Comparison of ENCODE assay signal across 10 cellular contexts in the genomic region with DNA sequence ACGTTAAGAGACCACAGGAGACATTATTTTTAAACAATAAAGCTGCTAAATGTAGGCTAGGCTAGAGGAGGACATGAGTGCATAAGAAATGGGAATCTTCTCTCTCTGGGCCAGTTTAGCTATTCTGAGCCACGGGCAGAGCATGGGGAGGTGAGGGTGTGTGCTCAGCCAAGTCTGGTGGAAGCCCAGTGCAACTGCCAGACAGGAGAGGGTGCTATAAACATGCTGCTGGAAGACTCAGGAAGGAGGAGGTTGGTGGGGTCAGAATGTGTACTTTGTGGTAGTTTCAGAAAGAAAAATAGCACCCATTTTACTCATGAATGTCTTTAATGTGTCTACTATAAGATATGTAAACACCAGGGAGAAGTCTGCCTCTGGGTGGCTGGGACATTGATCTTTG. TPM values are rescaled to one million over a fixed set of nuclear protein-coding genes. Genes with fewer than 3 reads are reported as not detected.
A peak's percentile ranks its signal among the peaks of the same experiment; 100 is the strongest.
DNase-seq lines count a peak whose midpoint lies in the region; ATAC-seq and TF ChIP-seq lines count a peak whose summit lies in the region.
"Had no signal": no experiment of that assay in that cellular context is flagged by ENCODE, and none has a peak within 500 bp of the region (broad histone marks: within the 10 kb centered on the region; RNA-seq: fewer than 3 reads in every experiment).

No MANE protein-coding gene starts in this region.

- no peaks in the 10 kb centered on the region for H3K79me2 ChIP-seq in OCI-LY3 (ENCODE audit: low read length)

- H4K20me1 ChIP-seq in OCI-LY3 (ENCODE audit: insufficient read depth, low read length), result no peaks in the 10 kb centered on the region

- no peak overlapping the region for H3K27ac Mint-ChIP-seq in activated naive CD4-positive, alpha-beta T cell treated with anti-CD3 and anti-CD28 coated beads, Interleukin-2, amount 10 ng/mL, durations not matched to agents 7 days and 5 days
- H3K27ac Mint-ChIP-seq: CD4-positive, CD25-positive, alpha-beta regulatory T cell had no signal

- peaks cover 15% of the 10 kb centered on the region for H3K4me1 Mint-ChIP-seq in activated naive CD4-positive, alpha-beta T cell treated with anti-CD3 and anti-CD28 coated beads, Interleukin-2, amount 10 ng/mL, durations not matched to agents 7 days and 5 days

- H2AFZ ChIP-seq in OCI-LY3 (ENCODE audit: low read depth, low read length), result no peak overlapping the region

- intact Hi-C loops in heart left ventricle (cut with DNase I), result loop anchor here in 7 of 10 donors (5.0 to 10.0 kb wide), 5 partner anchors 62 to 525 kb away; no protein-coding TSS in a partner anchor
- intact Hi-C loops in upper lobe of right lung (cut with DNase I), result no loop called here
- intact Hi-C loops in prostate gland (cut with DNase I), result no loop called here

- H3K4me3 ChIP-seq in OCI-LY3 (ENCODE audit: low read length), result no peak overlapping the region
- H3K4me3 ChIP-seq in heart left ventricle, result no peak overlapping the region
- no peak overlapping the region for H3K4me3 ChIP-seq in upper lobe of right lung
- H3K4me3 ChIP-seq in prostate gland, result no peak overlapping the region
- H3K4me3 ChIP-seq: testis had no signal

- H3K36me3 ChIP-seq in OCI-LY3 (replicated peaks; ENCODE audit: low read depth, low read length) (no peaks in the 10 kb centered on the region), heart left ventricle (no peaks in the 10 kb centered on the region), upper lobe of right lung (no peaks in the 10 kb centered on the region), prostate gland (no peaks in the 10 kb centered on the region)

- no peaks in the 10 kb centered on the region for H3K4me1 ChIP-seq in OCI-LY3 (ENCODE audit: low read length)
- peaks cover 0 to 5% (median 0%) of the 10 kb centered on the region in 12 donors for H3K4me1 ChIP-seq in heart left ventricle
- H3K4me1 ChIP-seq in upper lobe of right lung, result peaks cover 4% of the 10 kb centered on the region
- H3K4me1 ChIP-seq in prostate gland (replicated peaks), result no peaks in the 10 kb centered on the region

- H3K27ac ChIP-seq in OCI-LY3 (ENCODE audit: low read length) (no peak overlapping the region), heart left ventricle (no peak overlapping the region), upper lobe of right lung (no peak overlapping the region), prostate gland (no peak overlapping the region)
- H3K27ac ChIP-seq: testis had no signal

- H3K9me3 ChIP-seq in OCI-LY3 (ENCODE audit: insufficient read depth, low read length) (0 out of 2 replicates have a peak, but pooled peaks cover 11% of the 10 kb centered on the region), heart left ventricle (peaks cover 0 to 14% (median 0%) of the 10 kb centered on the region in 12 donors), upper lobe of right lung (no peaks in the 10 kb centered on the region), prostate gland (no peaks in the 10 kb centered on the region)
- H3K9me3 ChIP-seq: testis had no signal

- ATAC-seq in heart left ventricle (peak in 3 of 4 donors; percentile 82 to 83 (median 82)), upper lobe of right lung (peak; percentile 20), GM21576 (IDR thresholded peaks at IDR 0.05; ENCODE audit: unreplicated experiment) (no peak)

- H3K27me3 ChIP-seq in OCI-LY3 (ENCODE audit: low read depth, low read length), result no peaks in the 10 kb centered on the region
- H3K27me3 ChIP-seq in heart left ventricle, result peaks cover 0 to 35% (median 0%) of the 10 kb centered on the region in 9 donors
- H3K27me3 ChIP-seq in upper lobe of right lung, result peaks cover 34% of the 10 kb centered on the region
- H3K27me3 ChIP-seq in prostate gland (replicated peaks; ENCODE audit: insufficient read depth), result no peaks in the 10 kb centered on the region
- H3K27me3 ChIP-seq: testis had no signal

- H3K36me3 Mint-ChIP-seq in activated naive CD4-positive, alpha-beta T cell treated with anti-CD3 and anti-CD28 coated beads, Interleukin-2, amount 10 ng/mL, durations not matched to agents 7 days and 5 days, result peaks cover 11% of the 10 kb centered on the region
- H3K36me3 Mint-ChIP-seq: CD4-positive, CD25-positive, alpha-beta regulatory T cell had no signal

- peak; percentile 55 for DNase-seq in activated naive CD4-positive, alpha-beta T cell treated with anti-CD3 and anti-CD28 coated beads, Interleukin-2, amount 10 ng/mL, durations not matched to agents 7 days and 5 days
- DNase-seq in activated naive CD4-positive, alpha-beta T cell treated with Interleukin-2 at 50 U/mL for 16 hours, result no peak
- DNase-seq in heart left ventricle (no peak), upper lobe of right lung (no peak), OCI-M1 (lab: John Stamatoyannopoulos, UW) (no peak), prostate gland (ENCODE audit: low spot score) (no peak)
- DNase-seq: testis had no signal

- H3K4me2 ChIP-seq in OCI-LY3 (ENCODE audit: low read length), result no peak overlapping the region

- peaks cover 67% of the 10 kb centered on the region for H3K27me3 Mint-ChIP-seq in activated naive CD4-positive, alpha-beta T cell treated with anti-CD3 and anti-CD28 coated beads, Interleukin-2, amount 10 ng/mL, durations not matched to agents 7 days and 5 days

- no peak overlapping the region for H3K4me3 Mint-ChIP-seq in activated naive CD4-positive, alpha-beta T cell treated with anti-CD3 and anti-CD28 coated beads, Interleukin-2, amount 10 ng/mL, durations not matched to agents 7 days and 5 days
- H3K4me3 Mint-ChIP-seq: CD4-positive, CD25-positive, alpha-beta regulatory T cell had no signal

- H3K9ac ChIP-seq in OCI-LY3 (ENCODE audit: low read length), result no peak overlapping the region

- 37 to 47% (median 41%) methylated on average over 2 of the region's 2 CpGs for WGBS in heart left ventricle, 4 donors
- WGBS in prostate gland, result 40% methylated on average over 2 of the region's 2 CpGs

- H3K9me3 Mint-ChIP-seq in activated naive CD4-positive, alpha-beta T cell treated with anti-CD3 and anti-CD28 coated beads, Interleukin-2, amount 10 ng/mL, durations not matched to agents 7 days and 5 days, result peaks cover 18% of the 10 kb centered on the region

- CTCF ChIA-PET in activated naive CD4-positive, alpha-beta T cell treated with anti-CD3 and anti-CD28 coated beads, Interleukin-2, amount 10 ng/mL, durations not matched to agents 7 days and 5 days (lab: Charles Lee), result interaction anchor here (1.2 to 3.8 kb wide), 5 partner anchors 55 to 220 kb away, joined by 3 to 25 read pairs (median 5); no protein-coding TSS in a partner anchor

- TF ChIP-seq CTCF in OCI-LY3 (IDR thresholded peaks at IDR 0.05; ENCODE audit: low read depth, low read length), result peak; percentile 19; the same call in 1 of the 2 replicates
- TF ChIP-seq CTCF in heart left ventricle (IDR thresholded peaks at IDR 0.05), result peak in 10 of 12 donors; percentile 15 to 52 (median 28)
- peak; percentile 23 for TF ChIP-seq CTCF in upper lobe of right lung (IDR thresholded peaks at IDR 0.05)
- TF ChIP-seq CTCF in prostate gland (IDR thresholded peaks at IDR 0.05), result peak in 1 of 4 experiments; percentile 19

- TF ChIP-seq POLR2A in heart left ventricle (IDR thresholded peaks at IDR 0.05) (no peak), prostate gland (IDR thresholded peaks at IDR 0.05) (no peak)

RNA-seq across cellular contexts. Expression of a gene that starts 5.9 kb away (rescaled TPM):
- total RNA-seq in heart left ventricle, result 1 to 10 TPM; 1.5 to 4.0 (median 2.6) TPM
- polyA plus RNA-seq in heart left ventricle, result 1 to 10 TPM in 1 of 2 donors, under 1 TPM in 1; 0.84 to 2.6 TPM
- 2.3 TPM for total RNA-seq in upper lobe of right lung
- 10 to 100 TPM; 16.5 to 26.3 TPM for total RNA-seq in prostate gland

Comparison
In these comparisons a context has a peak if more than half of its experiments do, and no peak if none do; other contexts are left out.
1. intact Hi-C loops: an anchor here in heart left ventricle (5.0 to 10.0 kb wide); none called in upper lobe of right lung and prostate gland.